In genomic region chr9:1951446-1951845, GRCh38 we compare ENCODE assay signal across 28 cellular contexts.
"Had no signal": no experiment of that assay in that cellular context is flagged by ENCODE, and none has a peak within 500 bp of the region (broad histone marks: within the 10 kb centered on the region; RNA-seq: fewer than 3 reads in every experiment).

No MANE protein-coding gene starts in this region.

- H3K4me3 ChIP-seq: neural progenitor cell, ovary, psoas muscle, skin epidermis, smooth muscle cell, spleen, suprapubic skin, testis, tibial artery, transverse colon, upper lobe of right lung, uterus had no signal

- H3K79me2 ChIP-seq: parathyroid adenoma had no signal

- H3K4me2 ChIP-seq: neural progenitor cell, smooth muscle cell had no signal

- H3K27ac ChIP-seq: neural progenitor cell, ovary, parathyroid adenoma, psoas muscle, skin epidermis, spleen, suprapubic skin, testis, tibial artery, transverse colon, upper lobe of right lung, uterus had no signal

- ATAC-seq: natural killer cell; psoas muscle; right cardiac atrium; sciatic nerve; stimulated activated memory B cell treated with anti-CD40 and anti-IgM and Interleukin-4, amounts not matched to agents 10 μg/mL and 1 μg/mL and 100 μg/mL, for 72 hours; stimulated activated naive CD8-positive, alpha-beta T cell treated with anti-CD3 and anti-CD28 coated beads, Interleukin-15, amount 100 ng/mL, for 72 hours; stimulated activated naive CD8-positive, alpha-beta T cell treated with anti-CD3 and anti-CD28 coated beads, Interleukin-15, Interleukin-2, amounts not matched to agents 100 U/mL and 50 U/mL, for 24 hours; upper lobe of right lung had no signal

- H3K36me3 ChIP-seq: neural progenitor cell, ovary, spleen, suprapubic skin, tibial artery, transverse colon, upper lobe of right lung, uterus had no signal

- H3K9ac ChIP-seq: neural progenitor cell, parathyroid adenoma had no signal

- H3K27me3 ChIP-seq: neural progenitor cell, ovary, spleen, suprapubic skin, testis, tibial artery, transverse colon, uterus had no signal

- H2AFZ ChIP-seq: neural progenitor cell, parathyroid adenoma had no signal

- H3K9me3 ChIP-seq: ovary, psoas muscle, spleen, suprapubic skin, testis, tibial artery, transverse colon, upper lobe of right lung, uterus had no signal

- DNase-seq: natural killer cell; occipital lobe; ovary; posterior cingulate gyrus; psoas muscle; right cardiac atrium; spleen; stimulated activated CD4-positive, alpha-beta T cell treated with anti-CD3 and anti-CD28 coated beads, Interleukin-12 subunit alpha, Interleukin-12 subunit beta, amount 100 ng/mL, for 4 hours; stimulated activated CD4-positive, alpha-beta T cell treated with anti-CD3 and anti-CD28 coated beads, Interleukin-1b, Interleukin-23, amount 100 ng/mL, for 48 hours; stimulated activated CD4-positive, alpha-beta T cell treated with anti-CD3 and anti-CD28 coated beads, Interleukin-4, amount 100 ng/mL, for 1 hour; stimulated activated CD4-positive, alpha-beta T cell treated with anti-CD3 and anti-CD28 coated beads, Interleukin-4, amount 100 ng/mL, for 4 hours; stimulated activated CD8-positive, alpha-beta memory T cell treated with anti-CD3 and anti-CD28 coated beads, Interleukin-4, amount 100 ng/mL, for 48 hours; stimulated activated naive CD4-positive, alpha-beta T cell; stimulated activated naive CD8-positive, alpha-beta T cell treated with anti-CD3 and anti-CD28 coated beads, Interleukin-15, amount 100 ng/mL, for 72 hours; stimulated activated naive CD8-positive, alpha-beta T cell treated with anti-CD3 and anti-CD28 coated beads, Interleukin-15, Interleukin-2, amounts not matched to agents 100 U/mL and 50 U/mL, for 24 hours; substantia nigra; testis; tibial artery; transverse colon; upper lobe of right lung; uterus had no signal

- H3K4me1 ChIP-seq: parathyroid adenoma, psoas muscle, spleen, suprapubic skin, testis, tibial artery, transverse colon, upper lobe of right lung, uterus had no signal
